1 cellular context compared by ENCODE assay signal in the genomic region with DNA sequence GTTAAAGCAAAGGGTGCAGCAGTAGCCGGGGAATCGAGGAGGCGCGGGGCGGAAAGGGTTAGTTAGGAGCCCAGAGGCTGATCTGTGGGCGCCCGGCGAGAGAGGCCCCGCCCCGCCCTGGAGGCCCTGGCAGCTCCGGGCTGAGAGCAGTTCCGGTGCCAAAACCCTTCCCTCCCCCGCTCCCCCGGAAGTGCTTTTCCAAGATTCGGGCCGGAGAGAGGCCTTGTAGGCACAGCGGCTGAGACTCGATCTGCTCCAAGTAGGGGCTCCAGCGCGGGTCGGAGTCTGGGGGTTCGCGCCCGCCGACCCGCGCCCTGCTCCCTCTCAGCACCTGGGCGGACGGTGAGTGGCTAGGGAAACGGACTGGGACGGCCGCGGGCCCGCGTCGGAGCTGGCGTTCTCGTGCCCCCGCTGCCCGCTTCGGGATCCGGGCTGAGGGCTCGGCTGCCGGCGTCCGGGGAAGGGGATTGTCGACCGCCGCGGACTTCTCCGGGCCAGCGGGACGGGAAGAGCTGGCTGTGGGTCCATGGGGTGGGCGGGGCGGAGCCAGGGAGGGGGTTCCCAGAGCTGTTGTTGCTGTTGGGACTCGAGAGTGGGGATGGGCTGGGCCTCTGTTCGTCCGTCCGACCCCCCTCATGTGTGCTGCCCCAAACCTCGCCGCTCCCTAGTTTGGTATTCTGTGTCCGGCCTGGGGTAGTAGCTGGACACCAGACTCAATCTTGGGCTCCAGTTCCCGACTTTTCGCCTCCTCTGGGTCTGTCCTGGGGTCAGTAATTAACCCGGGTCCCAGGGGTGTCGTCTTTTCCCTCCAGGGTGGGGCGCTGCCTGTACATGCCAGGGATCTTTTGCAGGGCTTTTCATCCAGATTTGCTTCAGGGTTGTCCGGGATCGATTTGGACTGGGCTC.
TF ChIP-seq lines count a peak whose summit lies in the region.

A gene with protein sequence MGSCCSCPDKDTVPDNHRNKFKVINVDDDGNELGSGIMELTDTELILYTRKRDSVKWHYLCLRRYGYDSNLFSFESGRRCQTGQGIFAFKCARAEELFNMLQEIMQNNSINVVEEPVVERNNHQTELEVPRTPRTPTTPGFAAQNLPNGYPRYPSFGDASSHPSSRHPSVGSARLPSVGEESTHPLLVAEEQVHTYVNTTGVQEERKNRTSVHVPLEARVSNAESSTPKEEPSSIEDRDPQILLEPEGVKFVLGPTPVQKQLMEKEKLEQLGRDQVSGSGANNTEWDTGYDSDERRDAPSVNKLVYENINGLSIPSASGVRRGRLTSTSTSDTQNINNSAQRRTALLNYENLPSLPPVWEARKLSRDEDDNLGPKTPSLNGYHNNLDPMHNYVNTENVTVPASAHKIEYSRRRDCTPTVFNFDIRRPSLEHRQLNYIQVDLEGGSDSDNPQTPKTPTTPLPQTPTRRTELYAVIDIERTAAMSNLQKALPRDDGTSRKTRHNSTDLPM (plus strand): TSS at position 200 of the 906 bp plus-strand sequence. CDS start 98,643 bp downstream, outside the sequence.

TF ChIP-seq in K562, 482 proteins besides CTCF, POLR2A, EP300 and RAD21 (continued from another document and continues in another):
- TF ChIP-seq, protein P1, sequence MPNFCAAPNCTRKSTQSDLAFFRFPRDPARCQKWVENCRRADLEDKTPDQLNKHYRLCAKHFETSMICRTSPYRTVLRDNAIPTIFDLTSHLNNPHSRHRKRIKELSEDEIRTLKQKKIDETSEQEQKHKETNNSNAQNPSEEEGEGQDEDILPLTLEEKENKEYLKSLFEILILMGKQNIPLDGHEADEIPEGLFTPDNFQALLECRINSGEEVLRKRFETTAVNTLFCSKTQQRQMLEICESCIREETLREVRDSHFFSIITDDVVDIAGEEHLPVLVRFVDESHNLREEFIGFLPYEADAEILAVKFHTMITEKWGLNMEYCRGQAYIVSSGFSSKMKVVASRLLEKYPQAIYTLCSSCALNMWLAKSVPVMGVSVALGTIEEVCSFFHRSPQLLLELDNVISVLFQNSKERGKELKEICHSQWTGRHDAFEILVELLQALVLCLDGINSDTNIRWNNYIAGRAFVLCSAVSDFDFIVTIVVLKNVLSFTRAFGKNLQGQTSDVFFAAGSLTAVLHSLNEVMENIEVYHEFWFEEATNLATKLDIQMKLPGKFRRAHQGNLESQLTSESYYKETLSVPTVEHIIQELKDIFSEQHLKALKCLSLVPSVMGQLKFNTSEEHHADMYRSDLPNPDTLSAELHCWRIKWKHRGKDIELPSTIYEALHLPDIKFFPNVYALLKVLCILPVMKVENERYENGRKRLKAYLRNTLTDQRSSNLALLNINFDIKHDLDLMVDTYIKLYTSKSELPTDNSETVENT (CRISPR knock-in tag; IDR thresholded peaks at IDR 0.05): peak; percentile 65
- TF ChIP-seq ESRRA (IDR thresholded peaks at IDR 0.05; ENCODE audit: borderline replicate concordance, low read depth) (0 out of 2 replicates have a peak, but pooled peaks have one; percentile 29), TBP (optimal IDR thresholded peaks at IDR 0.05; ENCODE audit: low read depth, low read length) (peak; percentile 55), SAFB2 (IDR thresholded peaks at IDR 0.05; ENCODE audit: borderline replicate concordance, low read depth, low read length, severe bottlenecking) (no peak), TRIM24 (IDR thresholded peaks at IDR 0.05) (peak in 1 of 2 experiments; percentile 21; a peak in 1 of 4 replicates), GABPA (tag; conservative IDR thresholded peaks at IDR 0.05; ENCODE audit: low read depth) (peak; percentile 99), C11orf30 (IDR thresholded peaks at IDR 0.05; ENCODE audit: low read depth) (peak; percentile 77), GABPB1 (CRISPR knock-in tag; IDR thresholded peaks at IDR 0.05) (peak; percentile 93), CREM (IDR thresholded peaks at IDR 0.05; ENCODE audit: low read depth) (peak; percentile 39), TARDBP (IDR thresholded peaks at IDR 0.05) (no peak), POLR2H (tag; IDR thresholded peaks at IDR 0.05; ENCODE audit: low read depth) (peak; percentile 68), POLR2B (IDR thresholded peaks at IDR 0.05; ENCODE audit: low read depth, partially characterized antibody) (peak; percentile 85), ZNF24 (IDR thresholded peaks at IDR 0.05) (peak; percentile 47; the same call in 1 of the 2 replicates), ZSCAN29 (IDR thresholded peaks at IDR 0.05) (0 out of 2 replicates have a peak, but pooled peaks have one; percentile 27), SMARCA4 (IDR thresholded peaks at IDR 0.05) (0 out of 2 replicates have a peak, but pooled peaks have one; percentile 5)
- TF ChIP-seq, protein P2, sequence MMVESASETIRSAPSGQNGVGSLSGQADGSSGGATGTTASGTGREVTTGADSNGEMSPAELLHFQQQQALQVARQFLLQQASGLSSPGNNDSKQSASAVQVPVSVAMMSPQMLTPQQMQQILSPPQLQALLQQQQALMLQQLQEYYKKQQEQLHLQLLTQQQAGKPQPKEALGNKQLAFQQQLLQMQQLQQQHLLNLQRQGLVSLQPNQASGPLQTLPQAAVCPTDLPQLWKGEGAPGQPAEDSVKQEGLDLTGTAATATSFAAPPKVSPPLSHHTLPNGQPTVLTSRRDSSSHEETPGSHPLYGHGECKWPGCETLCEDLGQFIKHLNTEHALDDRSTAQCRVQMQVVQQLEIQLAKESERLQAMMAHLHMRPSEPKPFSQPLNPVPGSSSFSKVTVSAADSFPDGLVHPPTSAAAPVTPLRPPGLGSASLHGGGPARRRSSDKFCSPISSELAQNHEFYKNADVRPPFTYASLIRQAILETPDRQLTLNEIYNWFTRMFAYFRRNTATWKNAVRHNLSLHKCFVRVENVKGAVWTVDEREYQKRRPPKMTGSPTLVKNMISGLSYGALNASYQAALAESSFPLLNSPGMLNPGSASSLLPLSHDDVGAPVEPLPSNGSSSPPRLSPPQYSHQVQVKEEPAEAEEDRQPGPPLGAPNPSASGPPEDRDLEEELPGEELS (CRISPR knock-in tag; IDR thresholded peaks at IDR 0.05; ENCODE audit: borderline replicate concordance): peak; percentile 78; the same call in 1 of the 2 replicates
- TF ChIP-seq, protein P3, sequence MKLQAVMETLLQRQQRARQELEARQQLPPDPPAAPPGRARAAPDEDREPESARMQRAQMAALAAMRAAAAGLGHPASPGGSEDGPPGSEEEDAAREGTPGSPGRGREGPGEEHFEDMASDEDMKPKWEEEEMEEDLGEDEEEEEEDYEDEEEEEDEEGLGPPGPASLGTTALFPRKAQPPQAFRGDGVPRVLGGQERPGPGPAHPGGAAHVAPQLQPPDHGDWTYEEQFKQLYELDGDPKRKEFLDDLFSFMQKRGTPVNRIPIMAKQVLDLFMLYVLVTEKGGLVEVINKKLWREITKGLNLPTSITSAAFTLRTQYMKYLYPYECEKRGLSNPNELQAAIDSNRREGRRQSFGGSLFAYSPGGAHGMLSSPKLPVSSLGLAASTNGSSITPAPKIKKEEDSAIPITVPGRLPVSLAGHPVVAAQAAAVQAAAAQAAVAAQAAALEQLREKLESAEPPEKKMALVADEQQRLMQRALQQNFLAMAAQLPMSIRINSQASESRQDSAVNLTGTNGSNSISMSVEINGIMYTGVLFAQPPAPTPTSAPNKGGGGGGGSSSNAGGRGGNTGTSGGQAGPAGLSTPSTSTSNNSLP (IDR thresholded peaks at IDR 0.05; ENCODE audit: borderline replicate concordance, low read depth, low read length): no peak
- TF ChIP-seq, protein P4, sequence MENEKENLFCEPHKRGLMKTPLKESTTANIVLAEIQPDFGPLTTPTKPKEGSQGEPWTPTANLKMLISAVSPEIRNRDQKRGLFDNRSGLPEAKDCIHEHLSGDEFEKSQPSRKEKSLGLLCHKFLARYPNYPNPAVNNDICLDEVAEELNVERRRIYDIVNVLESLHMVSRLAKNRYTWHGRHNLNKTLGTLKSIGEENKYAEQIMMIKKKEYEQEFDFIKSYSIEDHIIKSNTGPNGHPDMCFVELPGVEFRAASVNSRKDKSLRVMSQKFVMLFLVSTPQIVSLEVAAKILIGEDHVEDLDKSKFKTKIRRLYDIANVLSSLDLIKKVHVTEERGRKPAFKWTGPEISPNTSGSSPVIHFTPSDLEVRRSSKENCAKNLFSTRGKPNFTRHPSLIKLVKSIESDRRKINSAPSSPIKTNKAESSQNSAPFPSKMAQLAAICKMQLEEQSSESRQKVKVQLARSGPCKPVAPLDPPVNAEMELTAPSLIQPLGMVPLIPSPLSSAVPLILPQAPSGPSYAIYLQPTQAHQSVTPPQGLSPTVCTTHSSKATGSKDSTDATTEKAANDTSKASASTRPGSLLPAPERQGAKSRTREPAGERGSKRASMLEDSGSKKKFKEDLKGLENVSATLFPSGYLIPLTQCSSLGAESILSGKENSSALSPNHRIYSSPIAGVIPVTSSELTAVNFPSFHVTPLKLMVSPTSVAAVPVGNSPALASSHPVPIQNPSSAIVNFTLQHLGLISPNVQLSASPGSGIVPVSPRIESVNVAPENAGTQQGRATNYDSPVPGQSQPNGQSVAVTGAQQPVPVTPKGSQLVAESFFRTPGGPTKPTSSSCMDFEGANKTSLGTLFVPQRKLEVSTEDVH (IDR thresholded peaks at IDR 0.05; ENCODE audit: low read depth, partially characterized antibody): peak; percentile 72
- TF ChIP-seq, protein P5, sequence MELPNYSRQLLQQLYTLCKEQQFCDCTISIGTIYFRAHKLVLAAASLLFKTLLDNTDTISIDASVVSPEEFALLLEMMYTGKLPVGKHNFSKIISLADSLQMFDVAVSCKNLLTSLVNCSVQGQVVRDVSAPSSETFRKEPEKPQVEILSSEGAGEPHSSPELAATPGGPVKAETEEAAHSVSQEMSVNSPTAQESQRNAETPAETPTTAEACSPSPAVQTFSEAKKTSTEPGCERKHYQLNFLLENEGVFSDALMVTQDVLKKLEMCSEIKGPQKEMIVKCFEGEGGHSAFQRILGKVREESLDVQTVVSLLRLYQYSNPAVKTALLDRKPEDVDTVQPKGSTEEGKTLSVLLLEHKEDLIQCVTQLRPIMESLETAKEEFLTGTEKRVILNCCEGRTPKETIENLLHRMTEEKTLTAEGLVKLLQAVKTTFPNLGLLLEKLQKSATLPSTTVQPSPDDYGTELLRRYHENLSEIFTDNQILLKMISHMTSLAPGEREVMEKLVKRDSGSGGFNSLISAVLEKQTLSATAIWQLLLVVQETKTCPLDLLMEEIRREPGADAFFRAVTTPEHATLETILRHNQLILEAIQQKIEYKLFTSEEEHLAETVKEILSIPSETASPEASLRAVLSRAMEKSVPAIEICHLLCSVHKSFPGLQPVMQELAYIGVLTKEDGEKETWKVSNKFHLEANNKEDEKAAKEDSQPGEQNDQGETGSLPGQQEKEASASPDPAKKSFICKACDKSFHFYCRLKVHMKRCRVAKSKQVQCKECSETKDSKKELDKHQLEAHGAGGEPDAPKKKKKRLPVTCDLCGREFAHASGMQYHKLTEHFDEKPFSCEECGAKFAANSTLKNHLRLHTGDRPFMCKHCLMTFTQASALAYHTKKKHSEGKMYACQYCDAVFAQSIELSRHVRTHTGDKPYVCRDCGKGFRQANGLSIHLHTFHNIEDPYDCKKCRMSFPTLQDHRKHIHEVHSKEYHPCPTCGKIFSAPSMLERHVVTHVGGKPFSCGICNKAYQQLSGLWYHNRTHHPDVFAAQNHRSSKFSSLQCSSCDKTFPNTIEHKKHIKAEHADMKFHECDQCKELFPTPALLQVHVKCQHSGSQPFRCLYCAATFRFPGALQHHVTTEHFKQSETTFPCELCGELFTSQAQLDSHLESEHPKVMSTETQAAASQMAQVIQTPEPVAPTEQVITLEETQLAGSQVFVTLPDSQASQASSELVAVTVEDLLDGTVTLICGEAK (IDR thresholded peaks at IDR 0.05): peak; percentile 97
- TF ChIP-seq, protein P5 (CRISPR knock-in tag; IDR thresholded peaks at IDR 0.05): no peak
- TF ChIP-seq, protein P6, sequence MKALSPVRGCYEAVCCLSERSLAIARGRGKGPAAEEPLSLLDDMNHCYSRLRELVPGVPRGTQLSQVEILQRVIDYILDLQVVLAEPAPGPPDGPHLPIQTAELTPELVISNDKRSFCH (CRISPR knock-in tag; IDR thresholded peaks at IDR 0.05): no peak
- TF ChIP-seq, protein P6 (tag; IDR thresholded peaks at IDR 0.05): no peak
- TF ChIP-seq, protein P7, sequence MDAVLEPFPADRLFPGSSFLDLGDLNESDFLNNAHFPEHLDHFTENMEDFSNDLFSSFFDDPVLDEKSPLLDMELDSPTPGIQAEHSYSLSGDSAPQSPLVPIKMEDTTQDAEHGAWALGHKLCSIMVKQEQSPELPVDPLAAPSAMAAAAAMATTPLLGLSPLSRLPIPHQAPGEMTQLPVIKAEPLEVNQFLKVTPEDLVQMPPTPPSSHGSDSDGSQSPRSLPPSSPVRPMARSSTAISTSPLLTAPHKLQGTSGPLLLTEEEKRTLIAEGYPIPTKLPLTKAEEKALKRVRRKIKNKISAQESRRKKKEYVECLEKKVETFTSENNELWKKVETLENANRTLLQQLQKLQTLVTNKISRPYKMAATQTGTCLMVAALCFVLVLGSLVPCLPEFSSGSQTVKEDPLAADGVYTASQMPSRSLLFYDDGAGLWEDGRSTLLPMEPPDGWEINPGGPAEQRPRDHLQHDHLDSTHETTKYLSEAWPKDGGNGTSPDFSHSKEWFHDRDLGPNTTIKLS (IDR thresholded peaks at IDR 0.05; ENCODE audit: borderline replicate concordance, low read depth): no peak
